Comparison of ENCODE assay signal across 1 cellular context in the genomic region with DNA sequence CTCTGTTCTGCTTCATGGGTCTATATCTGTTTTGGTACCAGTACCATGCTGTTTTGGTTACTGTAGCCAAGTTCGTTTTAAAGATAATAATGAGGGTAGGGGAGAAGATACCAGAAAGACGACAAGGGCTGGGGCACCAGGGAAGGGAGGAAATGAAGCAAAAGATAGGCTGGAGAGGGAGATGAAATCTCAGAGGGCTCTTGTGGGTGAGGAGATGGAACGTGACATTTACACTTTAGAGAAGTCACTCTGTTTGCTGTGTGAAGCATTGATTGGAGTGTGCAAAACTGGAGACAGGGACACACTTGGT.
TF ChIP-seq lines count a peak whose summit lies in the region.

No MANE protein-coding gene starts in this region.

TF ChIP-seq in H1, 55 proteins besides CTCF, POLR2A, EP300 and RAD21:
- no peak for TF ChIP-seq FOSL1 (IDR thresholded peaks at IDR 0.05; ENCODE audit: insufficient read depth, low read depth, low read length)
- TF ChIP-seq YY1 (IDR thresholded peaks at IDR 0.05; ENCODE audit: low read depth, low read length), result no peak
- no peak for TF ChIP-seq JUN (IDR thresholded peaks at IDR 0.05; ENCODE audit: low read depth, low read length)
- no peak for TF ChIP-seq CHD2 (IDR thresholded peaks at IDR 0.05; ENCODE audit: low read length)
